Comparison of ENCODE assay signal across 8 cellular contexts in the genomic region with DNA sequence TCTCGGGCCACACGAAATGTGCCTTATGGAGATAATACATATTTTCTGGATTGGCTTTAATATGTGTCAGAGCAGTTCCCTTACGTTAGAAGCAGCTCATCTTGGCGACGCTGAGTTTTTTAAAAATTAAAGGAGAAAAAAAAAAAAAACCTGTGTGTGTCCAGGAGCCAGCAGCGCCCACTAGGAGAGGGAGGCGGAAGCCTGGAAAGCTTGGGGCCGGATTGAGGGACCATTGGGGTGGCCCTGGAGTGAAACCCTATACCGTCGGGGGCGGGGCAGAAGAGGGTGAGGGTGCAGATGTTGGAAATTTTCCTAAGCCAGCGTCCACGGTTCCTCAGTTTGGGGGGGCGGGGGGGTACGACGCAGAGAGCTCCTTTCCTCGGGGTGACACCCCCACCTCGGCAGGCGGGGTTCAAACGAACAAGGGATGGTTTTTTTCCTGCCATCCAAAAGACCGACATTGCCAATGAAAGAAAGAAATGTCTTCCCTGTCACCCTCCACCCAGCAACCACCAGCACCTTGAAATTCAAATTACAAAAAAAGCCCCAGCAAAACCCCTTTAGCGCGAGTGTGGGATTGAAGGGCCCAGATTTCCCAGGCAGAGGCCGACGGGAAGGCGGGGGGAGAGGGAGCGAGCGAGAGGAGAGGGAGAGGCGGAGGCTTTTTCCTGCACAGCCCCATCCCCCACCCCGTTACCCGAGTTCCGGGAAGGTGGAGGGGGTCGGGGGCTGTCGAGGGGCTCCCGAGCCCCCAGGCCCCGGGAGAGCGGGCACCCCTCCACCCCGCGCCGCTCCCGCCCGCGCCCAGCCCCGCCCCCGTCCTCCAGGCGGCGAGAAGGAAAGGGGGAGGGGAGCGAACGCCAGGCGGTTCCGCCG. TPM values are rescaled to one million over a fixed set of nuclear protein-coding genes. Genes with fewer than 3 reads are reported as not detected.
DNase-seq lines count a peak whose midpoint lies in the region; TF ChIP-seq lines count a peak whose summit lies in the region.

No MANE protein-coding gene starts in this region.

- H3K27ac ChIP-seq in endodermal cell (ENCODE audit: low read depth, low read length) (peak overlapping the region; percentile 88), mesenchymal stem cell (ENCODE audit: low read length, poor library complexity, severe bottlenecking) (peak overlapping the region; percentile 84), thymus (ENCODE audit: low read depth) (peak overlapping the region; percentile 18)

- H3K36me3 Mint-ChIP-seq in endodermal cell (ENCODE audit: low read depth), result peaks cover 2% of the 10 kb centered on the region

- no peaks in the 10 kb centered on the region for H3K27me3 ChIP-seq in endodermal cell (ENCODE audit: control insufficient read depth, insufficient read depth, low read length, poor library complexity, severe bottlenecking)
- H3K27me3 ChIP-seq in mesenchymal stem cell (ENCODE audit: control insufficient read depth in 1 of 2, insufficient read depth in 1 of 2, low read length in 2 of 2), result no peaks in the 10 kb centered on the region
- no peaks in the 10 kb centered on the region for H3K27me3 ChIP-seq in thymus (ENCODE audit: control insufficient read depth, insufficient read depth)

- H3K9ac ChIP-seq in endodermal cell (ENCODE audit: extremely low read depth, low read length, poor library complexity, severe bottlenecking) (peak overlapping the region; percentile 70), mesenchymal stem cell (ENCODE audit: low read length) (peak overlapping the region; percentile 86)

- H3K4me2 ChIP-seq in mesenchymal stem cell (ENCODE audit: low read length, poor library complexity, severe bottlenecking), result peak overlapping the region; percentile 49

- no peak overlapping the region for H2AFZ ChIP-seq in mesenchymal stem cell (ENCODE audit: low read depth, low read length)

- peak overlapping the region; percentile 76 for H2BK5ac ChIP-seq in mesenchymal stem cell (ENCODE audit: low read depth, low read length, poor library complexity, severe bottlenecking)

- peak; percentile 54 for TF ChIP-seq CTCF in endodermal cell (conservative IDR thresholded peaks at IDR 0.05)
- no peak for TF ChIP-seq CTCF in GM13977 (IDR thresholded peaks at IDR 0.05; ENCODE audit: extremely low read depth, insufficient read depth, missing control alignments)

- H3K9me3 ChIP-seq in endodermal cell (ENCODE audit: control insufficient read depth, low read length), result no peaks in the 10 kb centered on the region
- no peaks in the 10 kb centered on the region for H3K9me3 ChIP-seq in mesenchymal stem cell (ENCODE audit: control insufficient read depth, low read length)
- no peaks in the 10 kb centered on the region for H3K9me3 ChIP-seq in thymus (ENCODE audit: control insufficient read depth)

- no peak overlapping the region for H2BK12ac ChIP-seq in mesenchymal stem cell (ENCODE audit: low read length in 2 of 2)

- peak overlapping the region; percentile 87 for H3K27ac Mint-ChIP-seq in endodermal cell

- H3K4me1 ChIP-seq in endodermal cell (ENCODE audit: control insufficient read depth, insufficient read depth, low read length) (no peaks in the 10 kb centered on the region), mesenchymal stem cell (ENCODE audit: control insufficient read depth, insufficient read depth, low read depth, low read length) (no peaks in the 10 kb centered on the region), thymus (ENCODE audit: control insufficient read depth, insufficient read depth, low read length) (no peaks in the 10 kb centered on the region)

- H3K4me3 Mint-ChIP-seq in endodermal cell, result peak overlapping the region; percentile 86

- in situ Hi-C loops in GM13977 (cut with MboI; ENCODE audit: low pct_unique_long_range_greater_than_20kb, low sequenced_read_pairs, unreplicated experiment), result no loop called here

- H2AK5ac ChIP-seq in mesenchymal stem cell (ENCODE audit: low read length, severe bottlenecking), result no peak overlapping the region

- H4K8ac ChIP-seq in mesenchymal stem cell (ENCODE audit: low read length), result no peak overlapping the region

- H3K18ac ChIP-seq in mesenchymal stem cell (ENCODE audit: low read depth in 1 of 2, low read length in 2 of 2), result peak overlapping the region; percentile 99 to 100

- H3K4ac ChIP-seq in mesenchymal stem cell (ENCODE audit: low read depth in 1 of 2, low read length in 2 of 2), result peak overlapping the region in 1 of 2 experiments; percentile 96

- WGBS in endodermal cell (ENCODE audit: insufficient coverage in 1 of 2, insufficient read length in 1 of 2), 2 experiments, result 0 to 1% methylated on average over 1 to 20 of the region's 52 CpGs
- under 1% methylated on average over 23 of the region's 52 CpGs for WGBS in mesenchymal stem cell
- WGBS in thymus, result 5% methylated on average over 40 of the region's 52 CpGs

- H2BK15ac ChIP-seq in mesenchymal stem cell (ENCODE audit: low read depth, poor library complexity, severe bottlenecking), result peak overlapping the region; percentile 69

- peak overlapping the region in 1 of 2 experiments; percentile 57 for H3K14ac ChIP-seq in mesenchymal stem cell (ENCODE audit: low read length in 2 of 2)

- peaks cover 5% of the 10 kb centered on the region for H3K27me3 Mint-ChIP-seq in endodermal cell (ENCODE audit: insufficient read depth)

- H2BK120ac ChIP-seq in mesenchymal stem cell (ENCODE audit: low read depth, low read length), result peak overlapping the region; percentile 85

- H3K36me3 ChIP-seq in endodermal cell (ENCODE audit: control insufficient read depth, insufficient read depth, low read length) (no peaks in the 10 kb centered on the region), mesenchymal stem cell (ENCODE audit: control insufficient read depth in 1 of 2, insufficient read depth in 2 of 2, low read depth in 1 of 2, low read length in 2 of 2) (no peaks in the 10 kb centered on the region), thymus (ENCODE audit: control insufficient read depth, insufficient read depth) (no peaks in the 10 kb centered on the region)

- no peak overlapping the region for H4K91ac ChIP-seq in mesenchymal stem cell (ENCODE audit: low read length)

- no peaks in the 10 kb centered on the region for H3K9me3 Mint-ChIP-seq in endodermal cell

- DNase-seq in DMS53 (lab: John Stamatoyannopoulos, UW) (peak; percentile 73), SW480 (ENCODE audit: low spot score) (peak; percentile 69), endodermal cell (peak; percentile 81), mesenchymal stem cell (peak; percentile 81), GM13977 (ENCODE audit: low spot score) (no peak)
- no peak for DNase-seq in Jurkat, Clone E6-1 (ENCODE audit: low read depth, low spot score)
- no peak for DNase-seq in effector CD4-positive, alpha-beta T cell

- no peaks in the 10 kb centered on the region for H3K79me1 ChIP-seq in mesenchymal stem cell (replicated peaks; ENCODE audit: low read length, poor library complexity, severe bottlenecking)

- no peak overlapping the region for H3K23ac ChIP-seq in mesenchymal stem cell (ENCODE audit: low read length in 2 of 2)

- peak overlapping the region; percentile 59 for H3K4me3 ChIP-seq in Jurkat, Clone E6-1 (ENCODE audit: low read length)
- peak overlapping the region; percentile 92 for H3K4me3 ChIP-seq in endodermal cell (ENCODE audit: low read length)
- H3K4me3 ChIP-seq in mesenchymal stem cell (ENCODE audit: insufficient read depth in 1 of 2, low read depth in 1 of 2, low read length in 2 of 2), result peak overlapping the region; percentile 79 to 97
- peak overlapping the region; percentile 59 for H3K4me3 ChIP-seq in thymus (ENCODE audit: low read length)

- H3K4me1 Mint-ChIP-seq in endodermal cell, result peaks cover 19% of the 10 kb centered on the region

RNA-seq across cellular contexts. Expression of a gene that starts 0.9 kb away (rescaled TPM):
- polyA plus RNA-seq in Jurkat, Clone E6-1 (2012; ENCODE audit: insufficient read depth, insufficient read length), result 21.4 TPM
- total RNA-seq in endodermal cell, result 100 to 1,000 TPM in 1 of 2 donors, 10 to 100 TPM in 1; 83.3 to 146 TPM
- polyA plus RNA-seq in endodermal cell (2013, experiment 1 of 2), result 79.0 TPM
- 77.4 TPM for polyA plus RNA-seq in endodermal cell (2013, experiment 2 of 2)
- 75.7 TPM for polyA plus RNA-seq in mesenchymal stem cell (2013, experiment 1 of 2)
- polyA plus RNA-seq in mesenchymal stem cell (2013, experiment 2 of 2), result 77.8 TPM
- 14.7 TPM for polyA plus RNA-seq in thymus

RNA-seq across cellular contexts. Expression of a gene that starts 17.6 kb away (rescaled TPM):
- polyA plus RNA-seq in Jurkat, Clone E6-1 (2012; ENCODE audit: insufficient read depth, insufficient read length), result 8.4 TPM
- 10 to 100 TPM; 14.2 to 27.0 TPM for total RNA-seq in endodermal cell
- polyA plus RNA-seq in endodermal cell (2013, experiment 1 of 2), result 21.2 TPM
- polyA plus RNA-seq in endodermal cell (2013, experiment 2 of 2), result 20.2 TPM
- polyA plus RNA-seq in mesenchymal stem cell (2013, experiment 1 of 2), result 16.0 TPM
- 15.7 TPM for polyA plus RNA-seq in mesenchymal stem cell (2013, experiment 2 of 2)
- polyA plus RNA-seq in thymus, result 8.2 TPM

Comparison
In these comparisons a context has a peak if more than half of its experiments do, and no peak if none do; other contexts are left out.
1. DNase-seq: peak in DMS53 (single experiment), SW480 (single experiment), endodermal cell (single experiment) and mesenchymal stem cell (single experiment); none in Jurkat, Clone E6-1 (single experiment), GM13977 (single experiment) and effector CD4-positive, alpha-beta T cell (single experiment).
2. H3K27ac ChIP-seq: peak in every context shown above with its lines; median percentile 88 in endodermal cell; 84 in mesenchymal stem cell; 18 in thymus.
3. Peak in every context shown above with its lines, with median percentiles within 50 percentile points of each other: H3K4me3 ChIP-seq.